Comparison of ENCODE assay signal across 8 cellular contexts in the genomic region with DNA sequence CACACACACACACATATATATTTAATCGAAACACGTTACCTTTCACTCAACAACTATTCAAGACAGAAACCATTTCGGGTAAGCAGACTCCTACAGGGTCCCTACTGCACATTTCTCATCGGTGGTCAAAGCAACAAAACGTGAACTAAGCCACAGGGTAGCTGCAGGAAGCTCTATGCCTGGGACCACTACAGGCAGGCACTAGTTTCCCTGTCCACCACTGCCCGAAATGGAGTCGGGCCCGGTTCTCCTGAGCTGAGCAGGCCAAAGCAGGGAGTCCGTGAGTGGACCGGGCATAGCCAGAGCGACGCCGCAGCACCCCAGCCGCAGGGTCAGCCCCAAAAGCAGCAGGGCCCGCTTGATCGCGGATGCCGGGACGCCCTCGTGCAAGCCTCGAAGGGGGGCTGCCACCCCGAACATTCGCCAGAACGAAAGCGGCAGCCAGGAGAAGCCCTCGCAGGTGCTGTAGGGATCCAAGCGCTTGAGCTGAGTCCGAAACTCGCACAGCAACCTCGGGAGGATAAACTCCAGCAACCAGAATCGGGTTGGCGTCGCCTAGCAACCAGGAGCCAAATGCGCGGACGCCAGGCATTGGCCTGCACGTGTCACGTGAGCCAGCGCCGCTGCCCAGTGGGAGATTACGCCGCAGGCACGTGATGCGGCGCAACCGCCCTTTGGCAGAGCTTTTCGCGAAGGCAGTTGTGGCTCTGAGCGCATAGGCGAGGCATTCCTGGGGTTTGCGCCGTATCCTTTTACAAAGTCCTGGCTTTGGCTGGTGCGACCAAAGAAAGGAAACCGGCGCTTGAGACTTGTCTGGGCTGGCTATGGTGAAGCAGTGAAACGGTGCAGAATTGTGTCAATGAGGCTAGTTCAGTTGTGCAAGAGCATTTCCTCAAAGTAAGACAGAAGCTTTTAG. TPM values are rescaled to one million over a fixed set of nuclear protein-coding genes. Genes with fewer than 3 reads are reported as not detected.
A peak's percentile ranks its signal among the peaks of the same experiment; 100 is the strongest.
DNase-seq lines count a peak whose midpoint lies in the region; ATAC-seq lines count a peak whose summit lies in the region.

No MANE protein-coding gene starts in this region.

- DNase-seq in AG08395 (ENCODE audit: low spot score) = peak; percentile 99
- DNase-seq in NCI-H446 treated with DMSO at 0.1 percent for 48 hours (lab: John Stamatoyannopoulos, UW) = peak; percentile 94
- peak; percentile 93 for DNase-seq in activated CD4-positive, alpha-beta T cell treated with anti-CD3 and anti-CD28 coated beads, Interleukin-2, amount 50 U/mL, for 1 hour
- peak; percentile 52 for DNase-seq in cortex of kidney (lab: John Stamatoyannopoulos, UW)
- DNase-seq in left colon = peak; percentile 98
- DNase-seq in stimulated activated CD4-positive, alpha-beta T cell treated with anti-CD3 and anti-CD28 coated beads, Interleukin-1b, Interleukin-23, amount 100 ng/mL, for 1 hour (ENCODE audit: low read depth in 2 of 2) = peak; percentile 69 to 76

- intact Hi-C loops in left colon (cut with DNase I, micrococcal nuclease) = no loop called here

- peak; percentile 96 for ATAC-seq in GM18909 (IDR thresholded peaks at IDR 0.05; ENCODE audit: poor library complexity, unreplicated experiment)
- ATAC-seq in HG03175 (IDR thresholded peaks at IDR 0.05; ENCODE audit: unreplicated experiment) = peak; percentile 95
- ATAC-seq in left colon = peak; percentile 97

RNA-seq across cellular contexts. Expression of a gene that starts 13.9 kb away (rescaled TPM):
- 10 to 100 TPM; 27.4 to 37.6 TPM for total RNA-seq in left colon

RNA-seq across cellular contexts. Expression of a gene that starts 18.5 kb away (rescaled TPM):
- total RNA-seq in left colon = 10 to 100 TPM; 18.4 to 25.1 TPM

Comparison
In these comparisons a context has a peak if more than half of its experiments do, and no peak if none do; other contexts are left out.
1. Peak in every context shown above with its lines: DNase-seq and ATAC-seq.